Comparison of ENCODE assay signal across 28 cellular contexts in the genomic region with DNA sequence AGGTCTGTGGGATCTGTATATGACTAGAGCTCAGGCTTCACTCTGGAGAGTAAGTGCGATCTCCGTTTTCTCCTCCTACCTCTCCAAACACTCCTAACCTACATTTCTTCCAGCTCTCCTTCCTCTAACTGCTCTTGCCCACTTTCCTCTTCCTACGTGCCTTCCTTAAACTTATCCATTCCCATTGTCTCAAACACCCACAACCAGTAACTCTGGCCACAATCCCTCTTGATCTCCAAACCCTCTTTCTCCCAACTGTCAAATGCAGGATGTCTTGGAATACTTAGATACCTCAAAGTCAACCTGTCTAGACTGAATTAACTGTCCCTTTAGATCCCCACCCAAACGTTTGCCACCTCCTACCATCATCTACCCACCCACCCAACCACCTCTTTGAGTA.
"Had no signal": no experiment of that assay in that cellular context is flagged by ENCODE, and none has a peak within 500 bp of the region (broad histone marks: within the 10 kb centered on the region; RNA-seq: fewer than 3 reads in every experiment).

No MANE protein-coding gene starts in this region.

- H2AFZ ChIP-seq: neural progenitor cell, parathyroid adenoma had no signal

- H3K9me3 ChIP-seq: neutrophil, ovary, pancreas, prostate gland, psoas muscle, right atrium auricular region, right lobe of liver, sigmoid colon, spleen had no signal

- DNase-seq: naive B cell; naive thymus-derived CD4-positive, alpha-beta T cell; naive thymus-derived CD8-positive, alpha-beta T cell; natural killer cell; nephron progenitor cell; nucleus accumbens; occipital lobe; ovary; pancreas; posterior cingulate gyrus; psoas muscle; retina; right cardiac atrium; right lobe of liver; sigmoid colon; small intestine; spleen; stimulated activated CD4-positive, alpha-beta T cell treated with anti-CD3 and anti-CD28 coated beads, Interleukin-12 subunit alpha, Interleukin-12 subunit beta, amount 100 ng/mL, for 4 hours; stimulated activated CD4-positive, alpha-beta T cell treated with anti-CD3 and anti-CD28 coated beads, Interleukin-15, amount 100 ng/mL, for 24 hours; stimulated activated CD4-positive, alpha-beta T cell treated with anti-CD3 and anti-CD28 coated beads, Interleukin-1b, Interleukin-23, amount 100 ng/mL, for 48 hours; stimulated activated CD4-positive, alpha-beta T cell treated with anti-CD3 and anti-CD28 coated beads, Interleukin-2, amount 100 ng/mL, for 24 hours had no signal

- H3K27ac ChIP-seq: neural progenitor cell, neutrophil, ovary, pancreas, parathyroid adenoma, prostate gland, psoas muscle, right atrium auricular region, right lobe of liver, sigmoid colon, skin epidermis, spleen had no signal

- H3K4me3 ChIP-seq: neural progenitor cell, ovary, pancreas, prostate gland, psoas muscle, right atrium auricular region, right lobe of liver, sigmoid colon, skin epidermis, smooth muscle cell, spleen had no signal

- H3K36me3 ChIP-seq: neural progenitor cell, neutrophil, ovary, pancreas, prostate gland, right atrium auricular region, right lobe of liver, sigmoid colon, spleen had no signal

- H3K9ac ChIP-seq: neural progenitor cell, parathyroid adenoma had no signal

- H3K27me3 ChIP-seq: neural progenitor cell, neutrophil, ovary, pancreas, right atrium auricular region, right lobe of liver, sigmoid colon had no signal

- H3K4me2 ChIP-seq: neural progenitor cell, smooth muscle cell had no signal

- H3K4me1 ChIP-seq: pancreas, parathyroid adenoma, prostate gland, psoas muscle, right atrium auricular region, right lobe of liver, sigmoid colon had no signal
